ENCODE assay signal across 11 cellular contexts in genomic region chr4:17232575-17233253, GRCh38.
DNase-seq lines count a peak whose midpoint lies in the region; ATAC-seq, FAIRE-seq and TF ChIP-seq lines count a peak whose summit lies in the region.
"Had no signal": no experiment of that assay in that cellular context is flagged by ENCODE, and none has a peak within 500 bp of the region (broad histone marks: within the 10 kb centered on the region; RNA-seq: fewer than 3 reads in every experiment).

No MANE protein-coding gene starts in this region.

- DNase-seq in GM04503 (ENCODE audit: low read depth), result peak; percentile 41
- peak; percentile 25 for DNase-seq in amniotic epithelial cell (ENCODE audit: low read depth)
- peak; percentile 51 for DNase-seq in left ventricle myocardium superior
- peak; percentile 30 for DNase-seq in stomach
- DNase-seq in GM19238 (ENCODE audit: insufficient read length, low spot score), result no peak
- no peak for DNase-seq in HTR-8/SVneo (ENCODE audit: insufficient read length, low spot score)
- DNase-seq: activated naive CD4-positive, alpha-beta T cell; naive B cell had no signal

- peaks cover 4 to 15% (median 10%) of the 10 kb centered on the region in 4 donors for H3K4me1 ChIP-seq in stomach

- FAIRE-seq in HTR-8/SVneo (lab: Jason Lieb, UNC), result no peak
- FAIRE-seq: TTC549 had no signal

- ATAC-seq in left ventricle myocardium superior (peak; percentile 96), GM19455 (IDR thresholded peaks at IDR 0.05; ENCODE audit: unreplicated experiment) (no peak), GM21423 (IDR thresholded peaks at IDR 0.05; ENCODE audit: unreplicated experiment) (no peak)

- no peaks in the 10 kb centered on the region for H3K9me3 ChIP-seq in stomach

- no peak for TF ChIP-seq EP300 in stomach (IDR thresholded peaks at IDR 0.05)

- no peak for TF ChIP-seq POLR2A in stomach (IDR thresholded peaks at IDR 0.05)

- 31 to 57% (median 40%) methylated on average over 3 of the region's 3 CpGs for WGBS in stomach, 5 donors

- no peak for TF ChIP-seq CTCF in stomach (IDR thresholded peaks at IDR 0.05)

- H3K4me3 ChIP-seq in stomach, result no peak overlapping the region

- H3K27me3 ChIP-seq in stomach, result no peaks in the 10 kb centered on the region

- intact Hi-C loops in left ventricle myocardium superior (cut with micrococcal nuclease), result no loop called here
- intact Hi-C loops in stomach (cut with DNase I; ENCODE audit: low total_unique reads), result no loop called here

- H3K27ac ChIP-seq in stomach, result peak overlapping the region in 1 of 5 donors; percentile 66

- H3K36me3 ChIP-seq in stomach, result no peaks in the 10 kb centered on the region

Comparison
In these comparisons a context has a peak if more than half of its experiments do, and no peak if none do; other contexts are left out.
1. DNase-seq: peak in GM04503 (single experiment), amniotic epithelial cell (single experiment), left ventricle myocardium superior (single experiment) and stomach (single experiment); none in GM19238 (single experiment) and HTR-8/SVneo (single experiment).